1 cellular context compared by ENCODE assay signal in genomic region chr10:133109736-133110532, GRCh38.
TF ChIP-seq lines count a peak whose summit lies in the region.

No MANE protein-coding gene starts in this region.

TF ChIP-seq in HepG2, 621 proteins besides CTCF, POLR2A, EP300 and RAD21 (continued from another document):
- no peak for TF ChIP-seq TIGD3 (CRISPR knock-in tag; IDR thresholded peaks at IDR 0.05; ENCODE audit: borderline replicate concordance)
- TF ChIP-seq, protein P1, sequence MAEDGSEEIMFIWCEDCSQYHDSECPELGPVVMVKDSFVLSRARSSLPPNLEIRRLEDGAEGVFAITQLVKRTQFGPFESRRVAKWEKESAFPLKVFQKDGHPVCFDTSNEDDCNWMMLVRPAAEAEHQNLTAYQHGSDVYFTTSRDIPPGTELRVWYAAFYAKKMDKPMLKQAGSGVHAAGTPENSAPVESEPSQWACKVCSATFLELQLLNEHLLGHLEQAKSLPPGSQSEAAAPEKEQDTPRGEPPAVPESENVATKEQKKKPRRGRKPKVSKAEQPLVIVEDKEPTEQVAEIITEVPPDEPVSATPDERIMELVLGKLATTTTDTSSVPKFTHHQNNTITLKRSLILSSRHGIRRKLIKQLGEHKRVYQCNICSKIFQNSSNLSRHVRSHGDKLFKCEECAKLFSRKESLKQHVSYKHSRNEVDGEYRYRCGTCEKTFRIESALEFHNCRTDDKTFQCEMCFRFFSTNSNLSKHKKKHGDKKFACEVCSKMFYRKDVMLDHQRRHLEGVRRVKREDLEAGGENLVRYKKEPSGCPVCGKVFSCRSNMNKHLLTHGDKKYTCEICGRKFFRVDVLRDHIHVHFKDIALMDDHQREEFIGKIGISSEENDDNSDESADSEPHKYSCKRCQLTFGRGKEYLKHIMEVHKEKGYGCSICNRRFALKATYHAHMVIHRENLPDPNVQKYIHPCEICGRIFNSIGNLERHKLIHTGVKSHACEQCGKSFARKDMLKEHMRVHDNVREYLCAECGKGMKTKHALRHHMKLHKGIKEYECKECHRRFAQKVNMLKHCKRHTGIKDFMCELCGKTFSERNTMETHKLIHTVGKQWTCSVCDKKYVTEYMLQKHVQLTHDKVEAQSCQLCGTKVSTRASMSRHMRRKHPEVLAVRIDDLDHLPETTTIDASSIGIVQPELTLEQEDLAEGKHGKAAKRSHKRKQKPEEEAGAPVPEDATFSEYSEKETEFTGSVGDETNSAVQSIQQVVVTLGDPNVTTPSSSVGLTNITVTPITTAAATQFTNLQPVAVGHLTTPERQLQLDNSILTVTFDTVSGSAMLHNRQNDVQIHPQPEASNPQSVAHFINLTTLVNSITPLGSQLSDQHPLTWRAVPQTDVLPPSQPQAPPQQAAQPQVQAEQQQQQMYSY (CRISPR knock-in tag; IDR thresholded peaks at IDR 0.05) = no peak
- no peak for TF ChIP-seq TFDP1 (CRISPR knock-in tag; IDR thresholded peaks at IDR 0.05; ENCODE audit: borderline replicate concordance)
- no peak for TF ChIP-seq MIER2 (CRISPR knock-in tag; IDR thresholded peaks at IDR 0.05)
- no peak for TF ChIP-seq ZNF44 (CRISPR knock-in tag; IDR thresholded peaks at IDR 0.05)
- TF ChIP-seq NONO (IDR thresholded peaks at IDR 0.05) = no peak
- TF ChIP-seq NONO (CRISPR knock-in tag; conservative IDR thresholded peaks at IDR 0.05) = no peak
- no peak for TF ChIP-seq PAXIP1 (CRISPR knock-in tag; conservative IDR thresholded peaks at IDR 0.05)
- TF ChIP-seq MAFG (CRISPR knock-in tag; IDR thresholded peaks at IDR 0.05) = no peak
- no peak for TF ChIP-seq FOXO1 (CRISPR knock-in tag; IDR thresholded peaks at IDR 0.05)
- TF ChIP-seq BRCA1 (CRISPR knock-in tag; IDR thresholded peaks at IDR 0.05) = no peak
- no peak for TF ChIP-seq ZNF3 (CRISPR knock-in tag; IDR thresholded peaks at IDR 0.05)
- no peak for TF ChIP-seq PHF5A (CRISPR knock-in tag; IDR thresholded peaks at IDR 0.05; ENCODE audit: low read depth, unreplicated experiment)
TF ChIP-seq in HepG2: peak in this region for 0.
